Comparison of ENCODE assay signal across 8 cellular contexts in genomic region chr1:32291145-32291707, GRCh38. TPM values are rescaled to one million over a fixed set of nuclear protein-coding genes. Genes with fewer than 3 reads are reported as not detected.
DNase-seq lines count a peak whose midpoint lies in the region; ATAC-seq and TF ChIP-seq lines count a peak whose summit lies in the region.

No MANE protein-coding gene starts in this region.

- no peak for TF ChIP-seq POLR2A in prostate gland (IDR thresholded peaks at IDR 0.05)

- H3K4me1 ChIP-seq in SK-N-SH (ENCODE audit: control insufficient read depth in 1 of 2, insufficient read depth in 2 of 2, low read depth in 1 of 2, low read length in 1 of 2): peaks cover 0 to 8% of the 10 kb centered on the region in 2 experiments; a peak in 2 of 4 replicates
- H3K4me1 ChIP-seq in fibroblast of lung (ENCODE audit: control insufficient read depth, extremely low read depth, insufficient read depth, low read length): no peaks in the 10 kb centered on the region
- H3K4me1 ChIP-seq in prostate gland (replicated peaks): peaks cover 8% of the 10 kb centered on the region

- CTCF ChIA-PET in activated CD8-positive, alpha-beta memory T cell treated with anti-CD3 and anti-CD28 coated beads, Interleukin-2, amount 10 ng/mL, durations not matched to agents 7 days and 5 days (lab: Charles Lee): interaction anchor here (0.5 to 4.2 kb wide), 26 partner anchors 12 to 335 kb away, joined by 3 to 21 read pairs (median 4); partner anchors contain the start of genes LCK, MARCKSL1 and TXLNA
- CTCF ChIA-PET in SK-N-SH (lab: Yijun Ruan, JAX): interaction anchor here (0.9 to 1.6 kb wide), 3 partner anchors 28 to 61 kb away, joined by 3 to 5 read pairs (median 4); no protein-coding TSS in a partner anchor

- no peak for TF ChIP-seq RAD21 in SK-N-SH (IDR thresholded peaks at IDR 0.05; ENCODE audit: low read length)

- H3K4me3 ChIP-seq in SK-N-SH (ENCODE audit: low read depth in 2 of 2, low read length in 1 of 2): peak overlapping the region; percentile 71 to 98
- peak overlapping the region; percentile 64 to 91 (median 78) for H3K4me3 ChIP-seq in fibroblast of lung (replicated peaks in 1 of 4; ENCODE audit: control extremely low read depth in 1 of 4, insufficient read depth in 1 of 4, low read depth in 3 of 4, low read length in 4 of 4)
- H3K4me3 ChIP-seq in prostate gland: peak overlapping the region; percentile 92 to 93

- H3K9ac ChIP-seq in SK-N-SH (peak overlapping the region; percentile 92; the same call in 1 of the 2 replicates), fibroblast of lung (ENCODE audit: insufficient read depth, low read length) (peak overlapping the region; percentile 72)

- H4K20me1 ChIP-seq in SK-N-SH (ENCODE audit: insufficient read depth) (0 out of 2 replicates have a peak, but pooled peaks cover 6% of the 10 kb centered on the region), fibroblast of lung (ENCODE audit: control insufficient read depth, extremely low read depth, insufficient read depth, low read length) (no peaks in the 10 kb centered on the region)

- POLR2A ChIA-PET in SK-N-SH (lab: Yijun Ruan, JAX): interaction anchor here (0.6 to 1.7 kb wide), 2 partner anchors 45 to 693 kb away, joined by 3 to 11 read pairs; partner anchors contain the start of gene MARCKSL1

- H3K4me1 Mint-ChIP-seq in activated CD8-positive, alpha-beta memory T cell treated with anti-CD3 and anti-CD28 coated beads, Interleukin-2, amount 10 ng/mL, durations not matched to agents 7 days and 5 days: peaks cover 43% of the 10 kb centered on the region

- H3K27ac Mint-ChIP-seq in activated CD8-positive, alpha-beta memory T cell treated with anti-CD3 and anti-CD28 coated beads, Interleukin-2, amount 10 ng/mL, durations not matched to agents 7 days and 5 days: peak overlapping the region; percentile 98

- H3K9me2 ChIP-seq in SK-N-SH: no peaks in the 10 kb centered on the region

- H3K27ac ChIP-seq in SK-N-SH (ENCODE audit: low read depth in 2 of 2, low read length in 1 of 2) (peak overlapping the region; percentile 9 to 67; a peak in 2 of 4 replicates), fibroblast of lung (ENCODE audit: insufficient read depth, low read length) (peak overlapping the region; percentile 76), prostate gland (peak overlapping the region; percentile 88 to 95)

- WGBS in SK-N-SH (ENCODE audit: low lambda C conversion rate): 52% methylated on average over 10 of the region's 10 CpGs
- 40% methylated on average over 10 of the region's 10 CpGs for WGBS in prostate gland

- peak overlapping the region; percentile 93 for H3K4me2 ChIP-seq in SK-N-SH
- H3K4me2 ChIP-seq in fibroblast of lung (ENCODE audit: extremely low read depth, insufficient read depth, low read length): peak overlapping the region; percentile 73

- DNase-seq in activated CD8-positive, alpha-beta memory T cell treated with anti-CD3 and anti-CD28 coated beads, Interleukin-2, amount 10 ng/mL, durations not matched to agents 7 days and 5 days: no peak
- no peak for DNase-seq in activated CD8-positive, alpha-beta memory T cell treated with anti-CD3 and anti-CD28 coated beads for 24 hours
- DNase-seq in SK-N-SH: no peak
- peak in 1 of 2 donors; percentile 58 for DNase-seq in fibroblast of lung (ENCODE audit: low read depth in 2 of 2)
- DNase-seq in prostate gland (ENCODE audit: low spot score): no peak
- no peak for DNase-seq in NCI-H1436 treated with DMSO at 0.1 percent for 48 hours (lab: John Stamatoyannopoulos, UW)

- H3K4me3 Mint-ChIP-seq in activated CD8-positive, alpha-beta memory T cell treated with anti-CD3 and anti-CD28 coated beads, Interleukin-2, amount 10 ng/mL, durations not matched to agents 7 days and 5 days: peak overlapping the region; percentile 99

- peaks cover 43% of the 10 kb centered on the region for H3K79me2 ChIP-seq in SK-N-SH (ENCODE audit: insufficient read depth)
- peaks cover 34% of the 10 kb centered on the region for H3K79me2 ChIP-seq in fibroblast of lung (ENCODE audit: control insufficient read depth, insufficient read depth, low read length)

- TF ChIP-seq CTCF in SK-N-SH (IDR thresholded peaks at IDR 0.05) (no peak), fibroblast of lung (conservative IDR thresholded peaks at IDR 0.05 in 1 of 2, IDR thresholded peaks at IDR 0.05 in 1 of 2; ENCODE audit: low read depth in 1 of 2, low read length in 2 of 2) (no peak), prostate gland (IDR thresholded peaks at IDR 0.05) (no peak)

- peaks cover 23% of the 10 kb centered on the region for H3K36me3 Mint-ChIP-seq in activated CD8-positive, alpha-beta memory T cell treated with anti-CD3 and anti-CD28 coated beads, Interleukin-2, amount 10 ng/mL, durations not matched to agents 7 days and 5 days

- TF ChIP-seq EP300 in SK-N-SH (IDR thresholded peaks at IDR 0.05; ENCODE audit: borderline replicate concordance in 1 of 2, low read depth in 1 of 2, low read length in 1 of 2): no peak

- H3K9me3 ChIP-seq in SK-N-SH: no peaks in the 10 kb centered on the region
- H3K9me3 ChIP-seq in fibroblast of lung (ENCODE audit: control insufficient read depth, insufficient read depth, low read depth, low read length): no peaks in the 10 kb centered on the region
- no peaks in the 10 kb centered on the region for H3K9me3 ChIP-seq in prostate gland

- H3K9me3 Mint-ChIP-seq in activated CD8-positive, alpha-beta memory T cell treated with anti-CD3 and anti-CD28 coated beads, Interleukin-2, amount 10 ng/mL, durations not matched to agents 7 days and 5 days (ENCODE audit: low read depth): no peaks in the 10 kb centered on the region

- H3K36me3 ChIP-seq in SK-N-SH (replicated peaks in 1 of 2; ENCODE audit: control insufficient read depth in 1 of 2, insufficient read depth in 2 of 2, low read length in 1 of 2) (no peaks in the 10 kb centered on the region), fibroblast of lung (ENCODE audit: control insufficient read depth, insufficient read depth, low read length) (peaks cover 1% of the 10 kb centered on the region), prostate gland (no peaks in the 10 kb centered on the region)

- H2AFZ ChIP-seq in SK-N-SH (ENCODE audit: low read depth): peak overlapping the region; percentile 87
- H2AFZ ChIP-seq in fibroblast of lung (ENCODE audit: low read length): peak overlapping the region; percentile 88

- no peak for ATAC-seq in activated CD8-positive, alpha-beta memory T cell treated with anti-CD3 and anti-CD28 coated beads, Interleukin-2, amount 10 ng/mL, durations not matched to agents 7 days and 5 days
- ATAC-seq in HG03280 (IDR thresholded peaks at IDR 0.05; ENCODE audit: unreplicated experiment): no peak
- no peak for ATAC-seq in GM19397 (IDR thresholded peaks at IDR 0.05; ENCODE audit: unreplicated experiment)

- peaks cover 20% of the 10 kb centered on the region for H3F3A ChIP-seq in SK-N-SH (replicated peaks; ENCODE audit: insufficient read depth)

- no peaks in the 10 kb centered on the region for H3K27me3 ChIP-seq in SK-N-SH (ENCODE audit: insufficient read depth)
- H3K27me3 ChIP-seq in fibroblast of lung (ENCODE audit: control insufficient read depth, insufficient read depth, low read length): no peaks in the 10 kb centered on the region
- H3K27me3 ChIP-seq in prostate gland (replicated peaks; ENCODE audit: insufficient read depth): no peaks in the 10 kb centered on the region

- intact Hi-C loops in prostate gland (cut with DNase I): no loop called here

- no peaks in the 10 kb centered on the region for H3K27me3 Mint-ChIP-seq in activated CD8-positive, alpha-beta memory T cell treated with anti-CD3 and anti-CD28 coated beads, Interleukin-2, amount 10 ng/mL, durations not matched to agents 7 days and 5 days

RNA-seq across cellular contexts. Expression of gene HDAC1, which starts 0.7 kb away (rescaled TPM):
- 100 to 1,000 TPM; 183 to 189 TPM for total RNA-seq in activated CD8-positive, alpha-beta memory T cell treated with anti-CD3 and anti-CD28 coated beads, Interleukin-2, amount 10 ng/mL, durations not matched to agents 7 days and 5 days
- 172 and 226 TPM in 2 replicates for polyA plus RNA-seq in SK-N-SH (2012; rRNA removed)
- 152 and 171 TPM in 2 replicates for polyA plus RNA-seq in SK-N-SH (2012; cell fraction: cytosol; rRNA removed)
- 246 and 333 TPM in 2 replicates for polyA plus RNA-seq in SK-N-SH (2012; cell fraction: nucleus; rRNA removed)
- 86.3 and 100 TPM in 2 replicates for total RNA-seq in fibroblast of lung
- 143 and 159 TPM in 2 replicates for polyA plus RNA-seq in fibroblast of lung
- polyA plus RNA-seq in fibroblast of lung (2012): 139 and 157 TPM in 2 replicates
- 72.1 and 76.9 TPM in 2 replicates for polyA minus RNA-seq in fibroblast of lung (ENCODE audit: low replicate concordance)
- total RNA-seq in prostate gland: 10 to 100 TPM; 85.8 to 98.0 TPM

RNA-seq across cellular contexts. Expression of gene LCK, which starts 40.2 kb away (rescaled TPM):
- total RNA-seq in activated CD8-positive, alpha-beta memory T cell treated with anti-CD3 and anti-CD28 coated beads, Interleukin-2, amount 10 ng/mL, durations not matched to agents 7 days and 5 days: 100 to 1,000 TPM; 441 to 481 TPM
- polyA plus RNA-seq in SK-N-SH (2012; rRNA removed) (not detected in 2 replicates), fibroblast of lung (not detected in 2 replicates)
- not detected in 2 replicates for polyA plus RNA-seq in SK-N-SH (2012; cell fraction: cytosol; rRNA removed)
- 0.04 TPM in 1 of 2 replicates, not detected in the other for polyA plus RNA-seq in SK-N-SH (2012; cell fraction: nucleus; rRNA removed)
- total RNA-seq in fibroblast of lung (not detected in 2 replicates), prostate gland (1 to 10 TPM; 1.3 to 4.4 TPM)
- not detected in 2 replicates for polyA plus RNA-seq in fibroblast of lung (2012)
- not detected in 2 replicates for polyA minus RNA-seq in fibroblast of lung (ENCODE audit: low replicate concordance)

RNA-seq across cellular contexts. Expression of gene FAM167B, which starts 44.2 kb away (rescaled TPM):
- 1 to 10 TPM in 1 of 2 experiments, under 1 TPM in 1; 0.80 to 1.2 TPM for total RNA-seq in activated CD8-positive, alpha-beta memory T cell treated with anti-CD3 and anti-CD28 coated beads, Interleukin-2, amount 10 ng/mL, durations not matched to agents 7 days and 5 days
- polyA plus RNA-seq in SK-N-SH (2012; rRNA removed) (1.2 and 1.6 TPM in 2 replicates), fibroblast of lung (1.0 and 1.3 TPM in 2 replicates)
- polyA plus RNA-seq in SK-N-SH (2012; cell fraction: cytosol; rRNA removed): 0.63 and 1.1 TPM in 2 replicates
- 2.3 and 2.9 TPM in 2 replicates for polyA plus RNA-seq in SK-N-SH (2012; cell fraction: nucleus; rRNA removed)
- total RNA-seq in fibroblast of lung (2.1 and 3.1 TPM in 2 replicates), prostate gland (1 to 10 TPM; 2.3 to 3.6 TPM)
- 3.6 and 3.9 TPM in 2 replicates for polyA plus RNA-seq in fibroblast of lung (2012)
- polyA minus RNA-seq in fibroblast of lung (ENCODE audit: low replicate concordance): not detected in 2 replicates

RNA-seq across cellular contexts. Expression of gene MARCKSL1, which starts 44.8 kb away (rescaled TPM):
- total RNA-seq in activated CD8-positive, alpha-beta memory T cell treated with anti-CD3 and anti-CD28 coated beads, Interleukin-2, amount 10 ng/mL, durations not matched to agents 7 days and 5 days: 10 to 100 TPM; 11.2 to 11.8 TPM
- polyA plus RNA-seq in SK-N-SH (2012; rRNA removed) (254 and 275 TPM in 2 replicates), fibroblast of lung (79.1 and 107 TPM in 2 replicates)
- polyA plus RNA-seq in SK-N-SH (2012; cell fraction: cytosol; rRNA removed): 257 and 303 TPM in 2 replicates
- 94.4 and 121 TPM in 2 replicates for polyA plus RNA-seq in SK-N-SH (2012; cell fraction: nucleus; rRNA removed)
- total RNA-seq in fibroblast of lung (11.7 and 33.1 TPM in 2 replicates), prostate gland (100 to 1,000 TPM; 144 to 243 TPM)
- polyA plus RNA-seq in fibroblast of lung (2012): 69.7 and 85.1 TPM in 2 replicates
- 61.8 and 88.9 TPM in 2 replicates for polyA minus RNA-seq in fibroblast of lung (ENCODE audit: low replicate concordance)

Comparison
In these comparisons a context has a peak if more than half of its experiments do, and no peak if none do; other contexts are left out.
1. H3K27ac ChIP-seq: peak in every context shown above with its lines; median percentile 92 in prostate gland; 76 in fibroblast of lung; 38 in SK-N-SH.
2. RNA of gene LCK, which starts 40.2 kb away (total RNA-seq): 441 to 481 TPM in activated CD8-positive, alpha-beta memory T cell treated with anti-CD3 and anti-CD28 coated beads, Interleukin-2, amount 10 ng/mL, durations not matched to agents 7 days and 5 days; 1.3 to 4.4 TPM in prostate gland and not detected in fibroblast of lung; every median in the first group is over 10 times any median in the second.
3. Peak in every context shown above with its lines, with median percentiles within 50 percentile points of each other: H3K4me3 ChIP-seq.